In genomic region chr10:101780187-101780817, GRCh38 we compare ENCODE assay signal across 1 cellular context.
TF ChIP-seq lines count a peak whose summit lies in the region.

No MANE protein-coding gene starts in this region.

TF ChIP-seq in K562, 482 proteins besides CTCF, POLR2A, EP300 and RAD21 (continued from another document):
- peak; percentile 63; the same call in 1 of the 2 replicates for TF ChIP-seq ZBTB33 (CRISPR knock-in tag; IDR thresholded peaks at IDR 0.05)
- TF ChIP-seq RBFOX2 (IDR thresholded peaks at IDR 0.05; ENCODE audit: low read depth, low read length) = 0 out of 2 replicates have a peak, but pooled peaks have one; percentile 3
- no peak for TF ChIP-seq NFIX (CRISPR knock-in tag; IDR thresholded peaks at IDR 0.05; ENCODE audit: low read depth)
